ENCODE assay signal across 10 cellular contexts in the genomic region with DNA sequence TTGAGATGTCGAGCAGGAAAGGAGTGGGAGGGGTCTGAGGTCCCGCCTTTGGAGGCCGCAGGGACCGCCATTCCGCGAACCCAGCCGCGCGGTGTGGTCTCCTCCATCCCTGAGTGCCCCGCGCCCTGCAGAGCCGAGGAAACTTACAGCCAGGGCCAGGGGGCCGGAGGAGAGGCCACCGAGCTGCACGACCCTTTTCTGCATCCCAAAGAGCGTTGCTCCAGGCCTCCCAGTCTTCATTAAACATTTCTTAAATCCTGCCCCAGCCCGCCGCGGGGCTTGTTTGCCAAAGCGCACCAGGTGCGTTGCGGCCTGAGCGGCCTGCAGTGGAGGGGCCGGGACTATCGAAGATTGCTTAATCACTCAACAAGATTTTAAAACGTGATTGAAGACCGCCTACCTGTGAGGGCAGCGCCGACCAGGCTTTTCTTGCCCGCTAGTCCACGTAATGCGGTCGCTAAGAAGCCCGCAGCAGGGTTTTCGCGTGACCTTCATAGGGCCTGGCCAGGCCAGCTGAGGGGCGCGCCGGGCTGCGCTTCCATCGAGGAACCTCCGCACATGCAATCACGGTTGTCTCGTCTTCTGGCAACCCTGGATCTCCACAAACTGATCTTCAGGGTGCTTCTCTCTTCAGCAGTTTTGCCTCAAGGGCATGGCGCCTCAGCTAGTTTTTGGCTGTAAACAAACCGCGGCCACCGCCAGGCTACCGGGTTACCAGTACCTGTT. TPM values are rescaled to one million over a fixed set of nuclear protein-coding genes. Genes with fewer than 3 reads are reported as not detected.
DNase-seq lines count a peak whose midpoint lies in the region; ATAC-seq and TF ChIP-seq lines count a peak whose summit lies in the region.
"Had no signal": no experiment of that assay in that cellular context is flagged by ENCODE, and none has a peak within 500 bp of the region (broad histone marks: within the 10 kb centered on the region; RNA-seq: fewer than 3 reads in every experiment).

No MANE protein-coding gene starts in this region.

- TF ChIP-seq CTCF in LNCaP clone FGC (IDR thresholded peaks at IDR 0.05; ENCODE audit: control insufficient read depth, extremely low read depth, insufficient read depth): no peak
- no peak for TF ChIP-seq CTCF in GM20000 (IDR thresholded peaks at IDR 0.05; ENCODE audit: extremely low read depth, missing control alignments)

- no peaks in the 10 kb centered on the region for H3K27me3 ChIP-seq in ACC112 (ENCODE audit: insufficient read depth, low read length)

- peaks cover 5% of the 10 kb centered on the region for H3K4me1 ChIP-seq in ACC112 (ENCODE audit: control insufficient read depth, insufficient read depth, low read length, unreplicated experiment)

- H3K27me3 Mint-ChIP-seq in natural killer cell treated with Interleukin-12 subunit alpha and Interleukin-12 subunit beta and Interleukin-15 and Interleukin-18, amount 100 ng/mL, for 72 hours: no peaks in the 10 kb centered on the region

- H3K4me3 ChIP-seq in ACC112 (ENCODE audit: low read depth, low read length) (peak overlapping the region; percentile 89), LNCaP clone FGC (ENCODE audit: low read depth, low read length) (peak overlapping the region; percentile 57)

- H3K79me2 ChIP-seq in ACC112 (ENCODE audit: control insufficient read depth, insufficient read depth, low read length, unreplicated experiment): peaks cover 24% of the 10 kb centered on the region

- H3K27ac ChIP-seq in ACC112 (ENCODE audit: low read depth, low read length) (no peak overlapping the region), epithelial cell of prostate (peak overlapping the region; percentile 93)

- no peaks in the 10 kb centered on the region for H3K9me3 Mint-ChIP-seq in natural killer cell treated with Interleukin-12 subunit alpha and Interleukin-12 subunit beta and Interleukin-15 and Interleukin-18, amount 100 ng/mL, for 72 hours
- H3K9me3 Mint-ChIP-seq: activated T-helper 2 cell treated with anti-CD3 and anti-CD28 coated beads, Interferon-gamma antibody, Interleukin-2, Interleukin-4, amounts not matched to agents 10 μg/mL and 5 μg/mL and 100 μg/mL, durations not matched to agents 14 hours and 24 hours and 36 hours had no signal

- H3K27ac Mint-ChIP-seq in natural killer cell treated with Interleukin-12 subunit alpha and Interleukin-12 subunit beta and Interleukin-15 and Interleukin-18, amount 100 ng/mL, for 72 hours: no peak overlapping the region
- H3K27ac Mint-ChIP-seq: activated T-helper 2 cell treated with anti-CD3 and anti-CD28 coated beads, Interferon-gamma antibody, Interleukin-2, Interleukin-4, amounts not matched to agents 10 μg/mL and 5 μg/mL and 100 μg/mL, durations not matched to agents 14 hours and 24 hours and 36 hours had no signal

- no peak for ATAC-seq in natural killer cell treated with Interleukin-12 subunit alpha and Interleukin-12 subunit beta and Interleukin-15 and Interleukin-18, amount 100 ng/mL, for 72 hours
- no peak for ATAC-seq in GM21515 (IDR thresholded peaks at IDR 0.05; ENCODE audit: unreplicated experiment)
- ATAC-seq in GM18907 (IDR thresholded peaks at IDR 0.05; ENCODE audit: unreplicated experiment): no peak

- H3K4me3 Mint-ChIP-seq in natural killer cell treated with Interleukin-12 subunit alpha and Interleukin-12 subunit beta and Interleukin-15 and Interleukin-18, amount 100 ng/mL, for 72 hours: peak overlapping the region; percentile 70

- no peaks in the 10 kb centered on the region for H3K36me3 Mint-ChIP-seq in natural killer cell treated with Interleukin-12 subunit alpha and Interleukin-12 subunit beta and Interleukin-15 and Interleukin-18, amount 100 ng/mL, for 72 hours

- H3K36me3 ChIP-seq in ACC112 (ENCODE audit: insufficient read depth, low read length): no peaks in the 10 kb centered on the region

- no peak for DNase-seq in LNCaP clone FGC (ENCODE audit: low read depth)
- DNase-seq in epithelial cell of prostate (ENCODE audit: low read depth, low spot score): no peak
- no peak for DNase-seq in natural killer cell treated with Interleukin-12 subunit alpha and Interleukin-12 subunit beta and Interleukin-15 and Interleukin-18, amount 100 ng/mL, for 72 hours (ENCODE audit: low spot score)
- no peak for DNase-seq in GM20000 (ENCODE audit: low spot score)
- no peak for DNase-seq in cerebellar nuclear complex (lab: John Stamatoyannopoulos, UW)
- DNase-seq: NCI-H748 treated with DMSO at 0.1 percent for 48 hours had no signal

- H2AFZ ChIP-seq in ACC112 (ENCODE audit: low read length, unreplicated experiment): peak overlapping the region; percentile 63

- H3K4me1 Mint-ChIP-seq in natural killer cell treated with Interleukin-12 subunit alpha and Interleukin-12 subunit beta and Interleukin-15 and Interleukin-18, amount 100 ng/mL, for 72 hours (ENCODE audit: low read depth in 2 of 2): peaks cover 11 to 12% of the 10 kb centered on the region in 2 donors

RNA-seq across cellular contexts. Expression of a gene that starts 2.0 kb away (rescaled TPM):
- 10 to 100 TPM; 61.3 to 76.4 TPM for total RNA-seq in natural killer cell treated with Interleukin-12 subunit alpha and Interleukin-12 subunit beta and Interleukin-15 and Interleukin-18, amount 100 ng/mL, for 72 hours
